Comparison of ENCODE assay signal across 19 cellular contexts in the genomic region with DNA sequence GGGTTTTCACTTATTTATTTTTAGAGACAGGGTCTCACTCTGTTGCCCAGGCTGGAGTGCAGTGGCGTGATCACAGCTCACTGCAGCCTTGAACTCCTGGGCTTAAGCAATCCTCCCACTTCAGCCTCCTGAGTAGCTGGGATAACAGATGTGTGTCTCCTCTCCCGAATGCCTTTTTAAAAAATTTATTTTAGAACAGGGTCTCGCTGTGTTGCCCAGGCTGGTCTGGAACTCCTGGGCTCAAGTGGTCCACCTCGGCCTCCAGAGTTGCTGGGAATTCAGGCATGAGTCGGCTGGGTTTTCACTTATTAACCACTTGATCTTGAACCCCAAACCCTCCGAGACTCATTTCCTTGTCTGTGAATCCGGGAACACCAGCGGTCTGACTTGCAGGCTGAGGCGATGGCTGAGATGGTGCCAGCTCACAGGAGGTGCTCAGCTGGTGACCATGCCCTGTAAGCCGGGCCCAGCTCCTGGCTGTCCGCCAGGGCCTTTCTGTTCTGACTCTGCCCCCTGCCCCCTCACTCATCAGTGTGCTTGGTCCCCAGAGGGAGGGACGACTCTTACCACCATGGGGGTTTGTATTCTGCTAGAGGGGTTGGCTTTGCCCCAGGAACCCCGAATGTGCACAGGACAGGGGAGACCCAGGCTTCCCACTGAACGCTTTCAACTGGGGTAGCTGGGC. TPM values are rescaled to one million over a fixed set of nuclear protein-coding genes. Genes with fewer than 3 reads are reported as not detected.
DNase-seq lines count a peak whose midpoint lies in the region; ATAC-seq and TF ChIP-seq lines count a peak whose summit lies in the region.
"Had no signal": no experiment of that assay in that cellular context is flagged by ENCODE, and none has a peak within 500 bp of the region (broad histone marks: within the 10 kb centered on the region; RNA-seq: fewer than 3 reads in every experiment).

No MANE protein-coding gene starts in this region.

- H3K4me1 ChIP-seq in SK-N-SH (ENCODE audit: control insufficient read depth in 1 of 2, insufficient read depth in 2 of 2, low read depth in 1 of 2, low read length in 1 of 2), result peaks cover 0 to 13% of the 10 kb centered on the region in 2 experiments; a peak in 1 of 4 replicates
- no peaks in the 10 kb centered on the region for H3K4me1 ChIP-seq in Panc1 (ENCODE audit: control insufficient read depth, insufficient read depth, low read length)
- peaks cover 0 to 5% of the 10 kb centered on the region in 2 donors for H3K4me1 ChIP-seq in left lung
- peaks cover 11% of the 10 kb centered on the region for H3K4me1 ChIP-seq in testis

- TF ChIP-seq EP300 in SK-N-SH (IDR thresholded peaks at IDR 0.05; ENCODE audit: borderline replicate concordance in 1 of 2, low read depth in 1 of 2, low read length in 1 of 2), result no peak

- TF ChIP-seq CTCF in SK-N-SH (IDR thresholded peaks at IDR 0.05), result no peak
- TF ChIP-seq CTCF in Panc1 (IDR thresholded peaks at IDR 0.05), result no peak
- TF ChIP-seq CTCF in left lung (IDR thresholded peaks at IDR 0.05), result no peak
- no peak for TF ChIP-seq CTCF in testis (IDR thresholded peaks at IDR 0.05)

- no peaks in the 10 kb centered on the region for H3K9me2 ChIP-seq in SK-N-SH

- no peaks in the 10 kb centered on the region for H4K20me1 ChIP-seq in SK-N-SH (ENCODE audit: insufficient read depth)

- in situ Hi-C loops in Panc1 (cut with HindIII; ENCODE audit: low pct_unique_long_range_greater_than_20kb, low sequenced_read_pairs), result no loop called here

- no peak overlapping the region for H2AFZ ChIP-seq in SK-N-SH (ENCODE audit: low read depth)

- peak; percentile 73 for DNase-seq in SK-N-SH
- DNase-seq in Panc1 (ENCODE audit: low read depth, low spot score), result no peak
- peak; percentile 29 to 53 for DNase-seq in left lung
- DNase-seq in testis, result peak; percentile 15
- DNase-seq in hepatic stellate cell (ENCODE audit: low spot score), result no peak
- DNase-seq: activated CD4-positive, alpha-beta memory T cell treated with anti-CD3 and anti-CD28 coated beads, Interleukin-2, amount 10 ng/mL, durations not matched to agents 7 days and 5 days; activated naive CD8-positive, alpha-beta T cell treated with anti-CD3 and anti-CD28 coated beads, Interleukin-2, amount 50 U/mL, for 24 hours; effector CD4-positive, alpha-beta T cell; GOT3; hippocampal formation; MV-4-11; stimulated activated CD4-positive, alpha-beta T cell treated with anti-CD3 and anti-CD28 coated beads, Interleukin-15, amount 100 ng/mL, for 24 hours; stimulated activated naive CD4-positive, alpha-beta T cell treated with Interleukin-2 at 50 U/mL for 16 hours had no signal

- 45% methylated on average over 5 of the region's 14 CpGs for WGBS in SK-N-SH (ENCODE audit: low lambda C conversion rate)
- WGBS in testis, 2 donors, result 58 to 65% methylated on average over 9 to 14 of the region's 14 CpGs

- ATAC-seq in SK-N-SH treated with all-trans-retinoic acid at 6 μM for 48 hours (no peak), Panc1 (peak; percentile 49; the same call in 1 of the 2 replicates), left lung (no peak), HG03039 (IDR thresholded peaks at IDR 0.05; ENCODE audit: unreplicated experiment) (no peak), GM18907 (IDR thresholded peaks at IDR 0.05; ENCODE audit: unreplicated experiment) (no peak)
- ATAC-seq: activated naive CD8-positive, alpha-beta T cell treated with anti-CD3 and anti-CD28 coated beads, Interleukin-2, amount 50 U/mL, for 24 hours had no signal

- no peak for TF ChIP-seq RAD21 in SK-N-SH (IDR thresholded peaks at IDR 0.05; ENCODE audit: low read length)

- TF ChIP-seq POLR2A in testis (IDR thresholded peaks at IDR 0.05), result no peak

- H3K27ac ChIP-seq in SK-N-SH (ENCODE audit: low read depth in 2 of 2, low read length in 1 of 2), result no peak overlapping the region; a peak in 1 of 4 replicates
- no peak overlapping the region for H3K27ac ChIP-seq in Panc1 (ENCODE audit: low read length)
- H3K27ac ChIP-seq in left lung, result no peak overlapping the region
- no peak overlapping the region for H3K27ac ChIP-seq in testis
- H3K27ac ChIP-seq: upper lobe of left lung, VCaP had no signal

- no peak overlapping the region; a peak in 1 of 4 replicates for H3K4me3 ChIP-seq in SK-N-SH (ENCODE audit: low read depth in 2 of 2, low read length in 1 of 2)
- no peak overlapping the region for H3K4me3 ChIP-seq in Panc1 (ENCODE audit: low read depth in 2 of 2, low read length in 2 of 2)
- H3K4me3 ChIP-seq in left lung, result no peak overlapping the region
- H3K4me3 ChIP-seq in testis, result no peak overlapping the region
- H3K4me3 ChIP-seq: GM12878 had no signal

- intact Hi-C loops in Panc1 (cut with micrococcal nuclease; ENCODE audit: unreplicated experiment), result no loop called here
- intact Hi-C loops in left lung (cut with DNase I), result no loop called here
- intact Hi-C loops in testis (cut with DNase I; ENCODE audit: low total_unique reads), result no loop called here

- BruUV-seq in Panc1 (replicated peaks; lab: Mats Ljungman, UMichigan), result no TSS peak

- CTCF ChIA-PET in SK-N-SH (lab: Yijun Ruan, JAX) (interaction anchor here (1.1 to 1.2 kb wide), 2 partner anchors 14 to 177 kb away, joined by 3 to 4 read pairs; no protein-coding TSS in a partner anchor), Panc1 (lab: Charles Lee) (no interaction called here)

- H3K79me2 ChIP-seq in SK-N-SH (ENCODE audit: insufficient read depth), result no peaks in the 10 kb centered on the region

- no peak overlapping the region for H3K9ac ChIP-seq in SK-N-SH

- POLR2A ChIA-PET in SK-N-SH (lab: Yijun Ruan, JAX), result interaction anchor here (0.6 to 1.2 kb wide), 5 partner anchors 23 to 30 kb away, joined by 3 to 5 read pairs (median 3); partner anchors contain the start of gene PRXL2B
- POLR2A ChIA-PET in Panc1 (lab: Charles Lee), result no interaction called here

- H3K4me2 ChIP-seq in SK-N-SH, result no peak overlapping the region

- no peaks in the 10 kb centered on the region for H3F3A ChIP-seq in SK-N-SH (replicated peaks; ENCODE audit: insufficient read depth)

- no peaks in the 10 kb centered on the region for H3K36me3 ChIP-seq in SK-N-SH (replicated peaks in 1 of 2; ENCODE audit: control insufficient read depth in 1 of 2, insufficient read depth in 2 of 2, low read length in 1 of 2)
- H3K36me3 ChIP-seq in Panc1 (ENCODE audit: control insufficient read depth, insufficient read depth, low read length), result no peaks in the 10 kb centered on the region
- no peaks in the 10 kb centered on the region for H3K36me3 ChIP-seq in left lung
- H3K36me3 ChIP-seq in testis (ENCODE audit: low read depth, missing control alignments), result no peaks in the 10 kb centered on the region
- H3K36me3 ChIP-seq: upper lobe of left lung had no signal

- H3K9me3 ChIP-seq in SK-N-SH (no peaks in the 10 kb centered on the region), Panc1 (ENCODE audit: control insufficient read depth, insufficient read depth, low read depth, low read length) (no peaks in the 10 kb centered on the region), left lung (peaks cover 0 to 11% of the 10 kb centered on the region in 2 donors), testis (no peaks in the 10 kb centered on the region)

- no peaks in the 10 kb centered on the region for H3K27me3 ChIP-seq in SK-N-SH (ENCODE audit: insufficient read depth)
- H3K27me3 ChIP-seq in Panc1 (ENCODE audit: control insufficient read depth, insufficient read depth, low read length), result peaks cover 4% of the 10 kb centered on the region; the same call in 1 of the 2 replicates
- peaks cover 0 to 9% of the 10 kb centered on the region in 2 donors for H3K27me3 ChIP-seq in left lung
- H3K27me3 ChIP-seq in testis, result no peaks in the 10 kb centered on the region
- H3K27me3 ChIP-seq: upper lobe of left lung had no signal

RNA-seq across cellular contexts. Expression of gene MMEL1, which starts 22.6 kb away (rescaled TPM):
- polyA plus RNA-seq in SK-N-SH (2012; rRNA removed) (0.16 and 0.26 TPM in 2 replicates), testis (ENCODE audit: insufficient read depth, low read depth, low replicate concordance) (36.4 TPM)
- 0.22 and 0.35 TPM in 2 replicates for polyA plus RNA-seq in SK-N-SH (2012; cell fraction: cytosol; rRNA removed)
- 0.42 and 1.0 TPM in 2 replicates for polyA plus RNA-seq in SK-N-SH (2012; cell fraction: nucleus; rRNA removed)
- total RNA-seq in Panc1 (2021; ENCODE audit: unreplicated experiment) (0.46 TPM), left lung (1 to 10 TPM; 3.4 TPM), testis (10 to 100 TPM; 17.2 to 18.8 TPM)
- 10.4 TPM for polyA plus RNA-seq in Panc1 (2012; ENCODE audit: insufficient read length)
- total RNA-seq: GM12878 had no signal

RNA-seq across cellular contexts. Expression of gene PRXL2B, which starts 23.6 kb away (rescaled TPM):
- 28.0 and 33.7 TPM in 2 replicates for polyA plus RNA-seq in SK-N-SH (2012; rRNA removed)
- 13.0 and 22.1 TPM in 2 replicates for polyA plus RNA-seq in SK-N-SH (2012; cell fraction: cytosol; rRNA removed)
- polyA plus RNA-seq in SK-N-SH (2012; cell fraction: nucleus; rRNA removed), result 43.9 and 44.0 TPM in 2 replicates
- 17.0 TPM for total RNA-seq in Panc1 (2021; ENCODE audit: unreplicated experiment)
- 23.0 TPM for polyA plus RNA-seq in Panc1 (2012; ENCODE audit: insufficient read length)
- 10 to 100 TPM; 33.2 to 43.4 TPM for total RNA-seq in left lung
- 10 to 100 TPM; 20.9 to 25.1 TPM for total RNA-seq in testis
- polyA plus RNA-seq in testis (ENCODE audit: insufficient read depth, low read depth, low replicate concordance), result 16.5 TPM

RNA-seq across cellular contexts. Expression of gene TNFRSF14, which starts 54.0 kb away (rescaled TPM):
- polyA plus RNA-seq in SK-N-SH (2012; rRNA removed), result 0.19 and 0.28 TPM in 2 replicates
- polyA plus RNA-seq in SK-N-SH (2012; cell fraction: cytosol; rRNA removed), result 0.03 and 0.08 TPM in 2 replicates
- polyA plus RNA-seq in SK-N-SH (2012; cell fraction: nucleus; rRNA removed), result 0.61 and 0.96 TPM in 2 replicates
- 20.1 TPM for total RNA-seq in Panc1 (2021; ENCODE audit: unreplicated experiment)
- polyA plus RNA-seq in Panc1 (2012; ENCODE audit: insufficient read length), result 14.8 TPM
- total RNA-seq in left lung, result 100 to 1,000 TPM in 1 of 2 donors, 10 to 100 TPM in 1; 90.8 to 109 TPM
- total RNA-seq in testis, result 10 to 100 TPM; 39.0 to 45.1 TPM
- polyA plus RNA-seq in testis (ENCODE audit: insufficient read depth, low read depth, low replicate concordance), result 26.0 TPM

Comparison
In these comparisons a context has a peak if more than half of its experiments do, and no peak if none do; other contexts are left out.
1. DNase-seq: peak in SK-N-SH (single experiment), left lung (2 of 2) and testis (single experiment); none in Panc1 (single experiment) and hepatic stellate cell (single experiment).
2. RNA of gene MMEL1, which starts 22.6 kb away (total RNA-seq): 17.2 to 18.8 TPM in testis; 3.4 TPM in left lung and 0.46 TPM in Panc1 (single experiment); every median in the first group is over 4 times any median in the second.